1 cellular context compared by ENCODE assay signal in the genomic region with DNA sequence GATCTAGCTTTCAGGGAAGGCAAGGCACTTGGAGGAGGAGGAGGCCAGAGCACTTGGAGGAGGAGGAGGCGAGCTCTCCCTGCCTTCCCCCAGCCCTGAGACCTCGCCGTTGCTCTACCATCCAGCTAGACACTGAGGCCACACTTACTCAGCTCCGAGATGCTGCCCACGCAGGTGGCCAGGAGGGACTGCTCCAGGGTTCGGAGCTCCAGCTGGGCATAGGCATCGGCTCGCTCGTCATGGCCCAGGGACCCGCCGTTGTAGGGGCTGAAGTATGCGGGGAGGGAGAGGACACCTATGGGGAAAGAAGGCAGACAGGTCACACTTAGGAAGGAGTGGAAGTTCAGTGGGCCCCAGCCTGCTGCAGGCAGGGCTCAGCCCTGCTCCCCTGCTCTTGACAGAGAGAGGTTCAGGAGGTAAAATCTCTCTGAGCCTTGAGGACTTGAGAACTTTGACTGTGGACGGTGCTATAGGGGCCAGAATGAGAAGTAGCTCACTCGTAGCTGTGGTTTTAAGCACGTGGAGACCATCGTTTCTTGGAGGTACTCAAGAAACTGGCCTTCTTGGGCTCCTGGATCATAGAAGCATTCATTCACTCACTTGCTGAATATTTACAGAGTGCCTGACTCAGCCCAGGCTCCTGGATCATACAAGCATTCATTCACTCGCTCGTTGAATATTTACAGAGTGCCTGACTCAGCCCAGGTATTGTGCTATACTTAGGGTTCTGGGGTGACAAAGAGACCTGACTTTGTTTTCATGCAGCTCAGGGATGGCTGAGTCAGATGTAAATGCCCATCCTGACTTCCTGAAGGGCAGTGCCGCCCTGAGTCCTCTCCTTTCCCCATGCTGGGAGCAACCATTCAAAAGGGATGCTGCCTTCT.
TF ChIP-seq lines count a peak whose summit lies in the region.

No MANE protein-coding gene starts in this region.

TF ChIP-seq in HepG2, 621 proteins besides CTCF, POLR2A, EP300 and RAD21 (continued from another document and continues in another):
- TF ChIP-seq, protein P1, sequence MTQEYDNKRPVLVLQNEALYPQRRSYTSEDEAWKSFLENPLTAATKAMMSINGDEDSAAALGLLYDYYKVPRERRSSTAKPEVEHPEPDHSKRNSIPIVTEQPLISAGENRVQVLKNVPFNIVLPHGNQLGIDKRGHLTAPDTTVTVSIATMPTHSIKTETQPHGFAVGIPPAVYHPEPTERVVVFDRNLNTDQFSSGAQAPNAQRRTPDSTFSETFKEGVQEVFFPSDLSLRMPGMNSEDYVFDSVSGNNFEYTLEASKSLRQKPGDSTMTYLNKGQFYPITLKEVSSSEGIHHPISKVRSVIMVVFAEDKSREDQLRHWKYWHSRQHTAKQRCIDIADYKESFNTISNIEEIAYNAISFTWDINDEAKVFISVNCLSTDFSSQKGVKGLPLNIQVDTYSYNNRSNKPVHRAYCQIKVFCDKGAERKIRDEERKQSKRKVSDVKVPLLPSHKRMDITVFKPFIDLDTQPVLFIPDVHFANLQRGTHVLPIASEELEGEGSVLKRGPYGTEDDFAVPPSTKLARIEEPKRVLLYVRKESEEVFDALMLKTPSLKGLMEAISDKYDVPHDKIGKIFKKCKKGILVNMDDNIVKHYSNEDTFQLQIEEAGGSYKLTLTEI (CRISPR knock-in tag; conservative IDR thresholded peaks at IDR 0.05): no peak
- TF ChIP-seq DNMT1 (CRISPR knock-in tag; IDR thresholded peaks at IDR 0.05) (no peak), ZNF460 (CRISPR knock-in tag; IDR thresholded peaks at IDR 0.05; ENCODE audit: borderline replicate concordance) (no peak), ZNF383 (CRISPR knock-in tag; IDR thresholded peaks at IDR 0.05; ENCODE audit: borderline replicate concordance) (no peak), ZNF337 (CRISPR knock-in tag; IDR thresholded peaks at IDR 0.05; ENCODE audit: borderline replicate concordance, low read depth) (no peak), CBFB (CRISPR knock-in tag; IDR thresholded peaks at IDR 0.05) (no peak), ATF1 (CRISPR knock-in tag; IDR thresholded peaks at IDR 0.05) (no peak), ZNF672 (CRISPR knock-in tag; IDR thresholded peaks at IDR 0.05) (no peak), NONO (IDR thresholded peaks at IDR 0.05) (no peak), NONO (CRISPR knock-in tag; conservative IDR thresholded peaks at IDR 0.05) (no peak), PAX8 (CRISPR knock-in tag; IDR thresholded peaks at IDR 0.05; ENCODE audit: borderline replicate concordance) (no peak), ZNF121 (CRISPR knock-in tag; IDR thresholded peaks at IDR 0.05) (no peak), ZNF740 (CRISPR knock-in tag; IDR thresholded peaks at IDR 0.05) (no peak), IRX3 (CRISPR knock-in tag; IDR thresholded peaks at IDR 0.05; ENCODE audit: borderline replicate concordance, low read depth) (no peak), SP2 (CRISPR knock-in tag; IDR thresholded peaks at IDR 0.05) (no peak), ZMYM2 (CRISPR knock-in tag; IDR thresholded peaks at IDR 0.05) (no peak), ZNF564 (CRISPR knock-in tag; IDR thresholded peaks at IDR 0.05) (no peak), ELF3 (CRISPR knock-in tag; IDR thresholded peaks at IDR 0.05) (peak; percentile 81), MYNN (CRISPR knock-in tag; IDR thresholded peaks at IDR 0.05; ENCODE audit: low read depth) (no peak), SRSF4 (IDR thresholded peaks at IDR 0.05; ENCODE audit: low read depth, low read length, poor library complexity, severe bottlenecking) (no peak), DNMT3B (CRISPR knock-in tag; conservative IDR thresholded peaks at IDR 0.05) (no peak), KLF9 (CRISPR knock-in tag; IDR thresholded peaks at IDR 0.05; ENCODE audit: low read depth) (no peak), MEIS2 (CRISPR knock-in tag; IDR thresholded peaks at IDR 0.05) (no peak), BORCS8-MEF2B (CRISPR knock-in tag; IDR thresholded peaks at IDR 0.05) (no peak), HNF4G (IDR thresholded peaks at IDR 0.05; ENCODE audit: borderline replicate concordance, low read depth, low read length) (no peak), HNF4G (CRISPR knock-in tag; IDR thresholded peaks at IDR 0.05; ENCODE audit: borderline replicate concordance, low read depth) (no peak), ZNF367 (CRISPR knock-in tag; IDR thresholded peaks at IDR 0.05; ENCODE audit: borderline replicate concordance) (no peak), HNF1B (CRISPR knock-in tag; IDR thresholded peaks at IDR 0.05) (0 out of 2 replicates have a peak, but pooled peaks have one; percentile 28), ONECUT2 (CRISPR knock-in tag; IDR thresholded peaks at IDR 0.05) (no peak), ZNF775 (CRISPR knock-in tag; IDR thresholded peaks at IDR 0.05; ENCODE audit: borderline replicate concordance) (no peak), EEA1 (CRISPR knock-in tag; IDR thresholded peaks at IDR 0.05; ENCODE audit: borderline replicate concordance) (no peak), ZNF724P (CRISPR knock-in tag; IDR thresholded peaks at IDR 0.05; ENCODE audit: borderline replicate concordance) (no peak), ZNF749 (CRISPR knock-in tag; IDR thresholded peaks at IDR 0.05; ENCODE audit: borderline replicate concordance) (no peak), ZC3H13 (CRISPR knock-in tag; IDR thresholded peaks at IDR 0.05) (no peak), ZNF713 (CRISPR knock-in tag; IDR thresholded peaks at IDR 0.05) (no peak), ZNF205 (CRISPR knock-in tag; IDR thresholded peaks at IDR 0.05) (0 out of 2 replicates have a peak, but pooled peaks have one; percentile 61), ATF6 (CRISPR knock-in tag; conservative IDR thresholded peaks at IDR 0.05) (no peak), YEATS2 (CRISPR knock-in tag; IDR thresholded peaks at IDR 0.05; ENCODE audit: borderline replicate concordance) (no peak; the same call in 1 of the 2 replicates), ZNF44 (CRISPR knock-in tag; IDR thresholded peaks at IDR 0.05) (no peak), SP140L (CRISPR knock-in tag; IDR thresholded peaks at IDR 0.05; ENCODE audit: borderline replicate concordance) (no peak), POLR2AphosphoS5 (IDR thresholded peaks at IDR 0.05; ENCODE audit: low read depth, low read length) (no peak), ZNF34 (CRISPR knock-in tag; IDR thresholded peaks at IDR 0.05; ENCODE audit: borderline replicate concordance) (no peak), ZNF282 (IDR thresholded peaks at IDR 0.05; ENCODE audit: partially characterized antibody) (no peak), ATF7-NPFF (CRISPR knock-in tag; IDR thresholded peaks at IDR 0.05; ENCODE audit: low read depth) (no peak), FOXC1 (CRISPR knock-in tag; IDR thresholded peaks at IDR 0.05; ENCODE audit: borderline replicate concordance) (no peak)
- TF ChIP-seq, protein P2, sequence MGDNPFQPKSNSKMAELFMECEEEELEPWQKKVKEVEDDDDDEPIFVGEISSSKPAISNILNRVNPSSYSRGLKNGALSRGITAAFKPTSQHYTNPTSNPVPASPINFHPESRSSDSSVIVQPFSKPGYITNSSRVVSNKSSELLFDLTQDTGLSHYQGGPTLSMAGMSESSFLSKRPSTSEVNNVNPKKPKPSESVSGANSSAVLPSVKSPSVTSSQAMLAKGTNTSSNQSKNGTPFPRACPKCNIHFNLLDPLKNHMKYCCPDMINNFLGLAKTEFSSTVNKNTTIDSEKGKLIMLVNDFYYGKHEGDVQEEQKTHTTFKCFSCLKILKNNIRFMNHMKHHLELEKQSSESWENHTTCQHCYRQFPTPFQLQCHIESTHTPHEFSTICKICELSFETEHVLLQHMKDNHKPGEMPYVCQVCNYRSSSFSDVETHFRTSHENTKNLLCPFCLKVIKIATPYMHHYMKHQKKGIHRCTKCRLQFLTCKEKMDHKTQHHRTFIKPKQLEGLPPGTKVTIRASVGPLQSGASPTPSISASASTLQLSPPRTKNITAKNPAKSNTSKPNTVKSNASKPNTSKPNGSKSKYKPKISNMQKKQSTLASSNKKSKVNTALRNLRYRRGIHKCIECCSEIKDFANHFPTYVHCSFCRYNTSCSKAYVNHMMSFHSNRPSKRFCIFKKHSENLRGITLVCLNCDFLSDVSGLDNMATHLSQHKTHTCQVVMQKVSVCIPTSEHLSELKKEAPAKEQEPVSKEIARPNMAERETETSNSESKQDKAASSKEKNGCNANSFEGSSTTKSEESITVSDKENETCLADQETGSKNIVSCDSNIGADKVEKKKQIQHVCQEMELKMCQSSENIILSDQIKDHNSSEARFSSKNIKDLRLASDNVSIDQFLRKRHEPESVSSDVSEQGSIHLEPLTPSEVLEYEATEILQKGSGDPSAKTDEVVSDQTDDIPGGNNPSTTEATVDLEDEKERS (CRISPR knock-in tag; IDR thresholded peaks at IDR 0.05): 0 out of 2 replicates have a peak, but pooled peaks have one; percentile 30
- TF ChIP-seq, protein P3, sequence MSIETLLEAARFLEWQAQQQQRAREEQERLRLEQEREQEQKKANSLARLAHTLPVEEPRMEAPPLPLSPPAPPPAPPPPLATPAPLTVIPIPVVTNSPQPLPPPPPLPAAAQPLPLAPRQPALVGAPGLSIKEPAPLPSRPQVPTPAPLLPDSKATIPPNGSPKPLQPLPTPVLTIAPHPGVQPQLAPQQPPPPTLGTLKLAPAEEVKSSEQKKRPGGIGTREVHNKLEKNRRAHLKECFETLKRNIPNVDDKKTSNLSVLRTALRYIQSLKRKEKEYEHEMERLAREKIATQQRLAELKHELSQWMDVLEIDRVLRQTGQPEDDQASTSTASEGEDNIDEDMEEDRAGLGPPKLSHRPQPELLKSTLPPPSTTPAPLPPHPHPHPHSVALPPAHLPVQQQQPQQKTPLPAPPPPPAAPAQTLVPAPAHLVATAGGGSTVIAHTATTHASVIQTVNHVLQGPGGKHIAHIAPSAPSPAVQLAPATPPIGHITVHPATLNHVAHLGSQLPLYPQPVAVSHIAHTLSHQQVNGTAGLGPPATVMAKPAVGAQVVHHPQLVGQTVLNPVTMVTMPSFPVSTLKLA (IDR thresholded peaks at IDR 0.05): no peak
- TF ChIP-seq, protein P4, sequence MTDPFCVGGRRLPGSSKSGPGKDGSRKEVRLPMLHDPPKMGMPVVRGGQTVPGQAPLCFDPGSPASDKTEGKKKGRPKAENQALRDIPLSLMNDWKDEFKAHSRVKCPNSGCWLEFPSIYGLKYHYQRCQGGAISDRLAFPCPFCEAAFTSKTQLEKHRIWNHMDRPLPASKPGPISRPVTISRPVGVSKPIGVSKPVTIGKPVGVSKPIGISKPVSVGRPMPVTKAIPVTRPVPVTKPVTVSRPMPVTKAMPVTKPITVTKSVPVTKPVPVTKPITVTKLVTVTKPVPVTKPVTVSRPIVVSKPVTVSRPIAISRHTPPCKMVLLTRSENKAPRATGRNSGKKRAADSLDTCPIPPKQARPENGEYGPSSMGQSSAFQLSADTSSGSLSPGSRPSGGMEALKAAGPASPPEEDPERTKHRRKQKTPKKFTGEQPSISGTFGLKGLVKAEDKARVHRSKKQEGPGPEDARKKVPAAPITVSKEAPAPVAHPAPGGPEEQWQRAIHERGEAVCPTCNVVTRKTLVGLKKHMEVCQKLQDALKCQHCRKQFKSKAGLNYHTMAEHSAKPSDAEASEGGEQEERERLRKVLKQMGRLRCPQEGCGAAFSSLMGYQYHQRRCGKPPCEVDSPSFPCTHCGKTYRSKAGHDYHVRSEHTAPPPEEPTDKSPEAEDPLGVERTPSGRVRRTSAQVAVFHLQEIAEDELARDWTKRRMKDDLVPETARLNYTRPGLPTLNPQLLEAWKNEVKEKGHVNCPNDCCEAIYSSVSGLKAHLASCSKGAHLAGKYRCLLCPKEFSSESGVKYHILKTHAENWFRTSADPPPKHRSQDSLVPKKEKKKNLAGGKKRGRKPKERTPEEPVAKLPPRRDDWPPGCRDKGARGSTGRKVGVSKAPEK (CRISPR knock-in tag; IDR thresholded peaks at IDR 0.05; ENCODE audit: borderline replicate concordance): no peak
- TF ChIP-seq, protein P5, sequence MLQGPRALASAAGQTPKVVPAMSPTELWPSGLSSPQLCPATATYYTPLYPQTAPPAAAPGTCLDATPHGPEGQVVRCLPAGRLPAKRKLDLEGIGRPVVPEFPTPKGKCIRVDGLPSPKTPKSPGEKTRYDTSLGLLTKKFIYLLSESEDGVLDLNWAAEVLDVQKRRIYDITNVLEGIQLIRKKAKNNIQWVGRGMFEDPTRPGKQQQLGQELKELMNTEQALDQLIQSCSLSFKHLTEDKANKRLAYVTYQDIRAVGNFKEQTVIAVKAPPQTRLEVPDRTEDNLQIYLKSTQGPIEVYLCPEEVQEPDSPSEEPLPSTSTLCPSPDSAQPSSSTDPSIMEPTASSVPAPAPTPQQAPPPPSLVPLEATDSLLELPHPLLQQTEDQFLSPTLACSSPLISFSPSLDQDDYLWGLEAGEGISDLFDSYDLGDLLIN (CRISPR knock-in tag; IDR thresholded peaks at IDR 0.05; ENCODE audit: borderline replicate concordance): no peak
- TF ChIP-seq, protein P6, sequence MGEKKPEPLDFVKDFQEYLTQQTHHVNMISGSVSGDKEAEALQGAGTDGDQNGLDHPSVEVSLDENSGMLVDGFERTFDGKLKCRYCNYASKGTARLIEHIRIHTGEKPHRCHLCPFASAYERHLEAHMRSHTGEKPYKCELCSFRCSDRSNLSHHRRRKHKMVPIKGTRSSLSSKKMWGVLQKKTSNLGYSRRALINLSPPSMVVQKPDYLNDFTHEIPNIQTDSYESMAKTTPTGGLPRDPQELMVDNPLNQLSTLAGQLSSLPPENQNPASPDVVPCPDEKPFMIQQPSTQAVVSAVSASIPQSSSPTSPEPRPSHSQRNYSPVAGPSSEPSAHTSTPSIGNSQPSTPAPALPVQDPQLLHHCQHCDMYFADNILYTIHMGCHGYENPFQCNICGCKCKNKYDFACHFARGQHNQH (CRISPR knock-in tag; IDR thresholded peaks at IDR 0.05): no peak; the same call in 1 of the 2 replicates
